Comparison of ENCODE assay signal across 24 cellular contexts in the genomic region with DNA sequence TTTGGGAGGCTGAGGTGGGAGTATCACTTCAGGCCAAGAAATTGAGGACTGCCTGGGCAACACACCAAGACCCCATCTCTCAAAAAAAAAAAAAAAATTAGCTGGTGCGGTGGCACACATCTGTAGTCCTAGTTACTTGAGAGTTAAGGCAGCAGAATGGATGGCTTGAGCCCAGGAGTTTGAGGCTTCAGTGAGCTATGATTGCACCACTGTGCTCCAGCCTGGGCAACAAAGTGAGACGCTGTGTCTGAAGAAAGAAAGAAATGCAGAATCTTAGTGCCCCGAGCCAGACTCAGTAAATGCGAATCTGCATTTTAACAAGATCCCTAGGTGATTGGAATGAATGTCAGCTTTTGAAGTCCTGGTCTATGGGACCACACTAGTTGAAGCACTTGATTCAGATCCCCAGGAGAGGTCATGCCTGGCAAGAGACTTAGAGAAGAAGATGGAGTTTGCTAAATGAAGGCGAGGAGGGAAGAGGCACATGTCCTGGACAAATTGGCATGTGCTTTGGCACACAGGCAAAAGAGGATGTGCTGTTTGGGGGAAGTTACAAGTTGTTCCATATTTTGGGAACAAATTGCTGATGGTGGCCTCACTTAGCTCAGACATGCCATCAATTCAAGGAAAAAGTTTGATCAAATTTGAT. TPM values are rescaled to one million over a fixed set of nuclear protein-coding genes. Genes with fewer than 3 reads are reported as not detected.
A peak's percentile ranks its signal among the peaks of the same experiment; 100 is the strongest.
DNase-seq lines count a peak whose midpoint lies in the region; ATAC-seq and TF ChIP-seq lines count a peak whose summit lies in the region.
"Had no signal": no experiment of that assay in that cellular context is flagged by ENCODE, and none has a peak within 500 bp of the region (broad histone marks: within the 10 kb centered on the region; RNA-seq: fewer than 3 reads in every experiment).

No MANE protein-coding gene starts in this region.

- peaks cover 0 to 8% (median 5%) of the 10 kb centered on the region in 3 donors for H3K9me3 Mint-ChIP-seq in IgD-negative memory B cell
- H3K9me3 Mint-ChIP-seq: activated naive CD4-positive, alpha-beta T cell treated with anti-CD3 and anti-CD28 coated beads for 36 hours; activated T-helper 1 cell treated with anti-CD3 and anti-CD28 coated beads, Interleukin-12 subunit alpha, Interleukin-12 subunit beta, Interleukin-2, Interleukin-4 antibody, amounts not matched to agents 30 ng/mL and 10 ng/mL and 1 ng/mL, durations not matched to agents 14 hours and 24 hours and 36 hours; neural progenitor cell; type B pancreatic cell had no signal

- DNase-seq in left cardiac atrium = peak; percentile 51
- DNase-seq in Right ventricle myocardium inferior (ENCODE audit: missing footprints) = no peak
- DNase-seq in right cardiac atrium = peak in 2 of 3 donors; percentile 54 to 75
- peak; percentile 12 to 14 for DNase-seq in thyroid gland
- no peak for DNase-seq in NCI-H2171 (lab: John Stamatoyannopoulos, UW)
- no peak for DNase-seq in Karpas-422
- DNase-seq: activated CD4-positive, alpha-beta T cell treated with anti-CD3 and anti-CD28 coated beads, Interleukin-2, amount 50 U/mL, for 4 hours; activated CD4-positive, CD25-positive, alpha-beta regulatory T cell; activated naive CD4-positive, alpha-beta T cell treated with anti-CD3 and anti-CD28 coated beads for 36 hours; amygdala; DMS153; head of caudate nucleus; KG1; NCI-H510A treated with DMSO at 0.1 percent for 48 hours; stomach had no signal

- 60% methylated on average over 5 of the region's 5 CpGs for whole genome bisulfite sequencing in right cardiac atrium
- 68 to 70% methylated on average over 5 of the region's 5 CpGs for WGBS in thyroid gland, 2 donors
- 61 to 66% methylated on average over 5 of the region's 5 CpGs for WGBS in gastroesophageal sphincter (ENCODE audit: low coverage in 1 of 2), 2 donors

- peaks cover 49 to 71% (median 58%) of the 10 kb centered on the region in 3 donors for H3K4me1 Mint-ChIP-seq in IgD-negative memory B cell

- H3K9me3 ChIP-seq in right cardiac atrium (ENCODE audit: control insufficient read depth, low read length) = no peaks in the 10 kb centered on the region
- H3K9me3 ChIP-seq in thyroid gland = no peaks in the 10 kb centered on the region
- no peaks in the 10 kb centered on the region for H3K9me3 ChIP-seq in gastroesophageal sphincter
- H3K9me3 ChIP-seq in Karpas-422 (ENCODE audit: low read length) = no peaks in the 10 kb centered on the region
- H3K9me3 ChIP-seq: breast epithelium, SJSA1, stomach had no signal

- no peaks in the 10 kb centered on the region for H4K20me1 ChIP-seq in Karpas-422 (ENCODE audit: insufficient read depth, low read depth, low read length)

- intact Hi-C loops in left cardiac atrium (cut with DNase I) = loop anchor here in 1 of 2 donors (10.0 kb wide), 1 partner anchor 131 kb away; a partner anchor contains a TSS
- intact Hi-C loops in Right ventricle myocardium inferior (cut with DNase I) = no loop called here
- intact Hi-C loops in right cardiac atrium (cut with DNase I) = loop anchor here in 1 of 4 donors (10.0 kb wide), 1 partner anchor 831 kb away; no protein-coding TSS in a partner anchor
- intact Hi-C loops in thyroid gland (cut with DNase I) = no loop called here

- peak overlapping the region in 3 of 4 donors; percentile 1 to 24 (median 5) for H3K4me3 Mint-ChIP-seq in IgD-negative memory B cell
- H3K4me3 Mint-ChIP-seq: activated naive CD4-positive, alpha-beta T cell treated with anti-CD3 and anti-CD28 coated beads for 36 hours; activated T-helper 1 cell treated with anti-CD3 and anti-CD28 coated beads, Interleukin-12 subunit alpha, Interleukin-12 subunit beta, Interleukin-2, Interleukin-4 antibody, amounts not matched to agents 30 ng/mL and 10 ng/mL and 1 ng/mL, durations not matched to agents 14 hours and 24 hours and 36 hours; neural progenitor cell; type B pancreatic cell had no signal

- H3K27me3 ChIP-seq in right cardiac atrium (ENCODE audit: control insufficient read depth, insufficient read depth) = no peaks in the 10 kb centered on the region
- no peaks in the 10 kb centered on the region for H3K27me3 ChIP-seq in thyroid gland
- H3K27me3 ChIP-seq in gastroesophageal sphincter = no peaks in the 10 kb centered on the region
- H3K27me3 ChIP-seq in Karpas-422 (ENCODE audit: low read length) = no peaks in the 10 kb centered on the region
- H3K27me3 ChIP-seq: breast epithelium, neural progenitor cell, SJSA1, stomach had no signal

- H3K27ac ChIP-seq in right cardiac atrium (ENCODE audit: low read length) (peak overlapping the region; percentile 71), thyroid gland (peak overlapping the region in 1 of 3 donors; percentile 47), gastroesophageal sphincter (peak overlapping the region in 1 of 4 donors; percentile 50), Karpas-422 (ENCODE audit: low read length) (no peak overlapping the region)
- H3K27ac ChIP-seq: neural progenitor cell, parathyroid adenoma, SJSA1, stomach had no signal

- peak overlapping the region; percentile 38 to 99 (median 94) for H3K27ac Mint-ChIP-seq in IgD-negative memory B cell
- H3K27ac Mint-ChIP-seq: activated naive CD4-positive, alpha-beta T cell treated with anti-CD3 and anti-CD28 coated beads for 36 hours; activated T-helper 1 cell treated with anti-CD3 and anti-CD28 coated beads, Interleukin-12 subunit alpha, Interleukin-12 subunit beta, Interleukin-2, Interleukin-4 antibody, amounts not matched to agents 30 ng/mL and 10 ng/mL and 1 ng/mL, durations not matched to agents 14 hours and 24 hours and 36 hours; neural progenitor cell; type B pancreatic cell had no signal

- no peak overlapping the region for H2AFZ ChIP-seq in Karpas-422 (ENCODE audit: low read length)
- H2AFZ ChIP-seq: neural progenitor cell, parathyroid adenoma had no signal

- H3K79me2 ChIP-seq in Karpas-422 (ENCODE audit: low read length) = no peaks in the 10 kb centered on the region
- H3K79me2 ChIP-seq: parathyroid adenoma had no signal

- H3K4me1 ChIP-seq in right cardiac atrium (ENCODE audit: control insufficient read depth, insufficient read depth, low read length) (no peaks in the 10 kb centered on the region), thyroid gland (peaks cover 0 to 8% of the 10 kb centered on the region in 2 donors), gastroesophageal sphincter (no peaks in the 10 kb centered on the region), Karpas-422 (ENCODE audit: low read length) (peaks cover 27% of the 10 kb centered on the region)
- H3K4me1 ChIP-seq: breast epithelium, neural progenitor cell, SJSA1, stomach had no signal

- H3K36me3 Mint-ChIP-seq in IgD-negative memory B cell = peaks cover 3% of the 10 kb centered on the region
- H3K36me3 Mint-ChIP-seq: neural progenitor cell, type B pancreatic cell had no signal

- no peak for ATAC-seq in left cardiac atrium
- ATAC-seq in Right ventricle myocardium inferior = no peak
- peak; percentile 27 to 39 for ATAC-seq in right cardiac atrium
- ATAC-seq in gastroesophageal sphincter = no peak
- ATAC-seq: HCT116 had no signal

- no peaks in the 10 kb centered on the region for H3K36me3 ChIP-seq in thyroid gland
- H3K36me3 ChIP-seq in gastroesophageal sphincter = no peaks in the 10 kb centered on the region
- no peaks in the 10 kb centered on the region for H3K36me3 ChIP-seq in Karpas-422 (ENCODE audit: insufficient read depth, low read length)
- H3K36me3 ChIP-seq: breast epithelium, neural progenitor cell, SJSA1, stomach had no signal

- H3K27me3 Mint-ChIP-seq in IgD-negative memory B cell = no peaks in the 10 kb centered on the region

- no peak overlapping the region for H3K4me3 ChIP-seq in right cardiac atrium (ENCODE audit: low read length)
- H3K4me3 ChIP-seq in thyroid gland (replicated peaks in 1 of 3) = no peak overlapping the region
- no peak overlapping the region for H3K4me3 ChIP-seq in gastroesophageal sphincter
- no peak overlapping the region for H3K4me3 ChIP-seq in Karpas-422 (ENCODE audit: low read length)
- H3K4me3 ChIP-seq: breast epithelium, neural progenitor cell, SJSA1, stomach had no signal

- no peak for TF ChIP-seq EP300 in gastroesophageal sphincter (IDR thresholded peaks at IDR 0.05)

- H3K4me2 ChIP-seq in Karpas-422 (ENCODE audit: low read depth, low read length, poor library complexity, severe bottlenecking) = no peak overlapping the region
- H3K4me2 ChIP-seq: neural progenitor cell had no signal

- no peak for TF ChIP-seq CTCF in thyroid gland (IDR thresholded peaks at IDR 0.05)
- TF ChIP-seq CTCF in gastroesophageal sphincter (IDR thresholded peaks at IDR 0.05) = no peak

- no peaks in the 10 kb centered on the region for H3K9me2 ChIP-seq in Karpas-422 (replicated peaks; ENCODE audit: insufficient read depth, low read length)

- no peak for TF ChIP-seq POLR2A in thyroid gland (IDR thresholded peaks at IDR 0.05)
- TF ChIP-seq POLR2A in gastroesophageal sphincter (IDR thresholded peaks at IDR 0.05) = no peak

- no peak overlapping the region for H3K9ac ChIP-seq in Karpas-422 (ENCODE audit: low read length)
- H3K9ac ChIP-seq: neural progenitor cell, parathyroid adenoma had no signal

RNA-seq across cellular contexts. Expression of a gene that starts 56.6 kb away (rescaled TPM):
- total RNA-seq in left cardiac atrium (10 to 100 TPM in 1 of 2 donors, 1 to 10 TPM in 1; 9.4 to 14.2 TPM), Right ventricle myocardium inferior (6.2 TPM), right cardiac atrium (10 to 100 TPM in 1 of 4 donors, 1 to 10 TPM in 3; 6.3 to 13.3 (median 9.0) TPM), thyroid gland (10 to 100 TPM in 3 of 4 donors, 1 to 10 TPM in 1; 7.8 to 31.0 (median 14.1) TPM), gastroesophageal sphincter (10 to 100 TPM; 13.2 to 29.1 (median 21.2) TPM)
- polyA plus RNA-seq in IgD-negative memory B cell (7.4 TPM), right cardiac atrium (4.7 TPM)
- not detected in 2 replicates for total RNA-seq in Karpas-422 (2014; rRNA removed; shearing (Covaris generic); ENCODE audit: low replicate concordance)

Comparison
In these comparisons a context has a peak if more than half of its experiments do, and no peak if none do; other contexts are left out.
1. ATAC-seq: peak in right cardiac atrium (2 of 2); none in left cardiac atrium (0 of 2), Right ventricle myocardium inferior (single experiment) and gastroesophageal sphincter (single experiment).
2. DNase-seq: peak in left cardiac atrium (single experiment), right cardiac atrium (2 of 3) and thyroid gland (2 of 2); none in Right ventricle myocardium inferior (single experiment), NCI-H2171 (single experiment) and Karpas-422 (single experiment).